29 cellular contexts compared by ENCODE assay signal in the genomic region with DNA sequence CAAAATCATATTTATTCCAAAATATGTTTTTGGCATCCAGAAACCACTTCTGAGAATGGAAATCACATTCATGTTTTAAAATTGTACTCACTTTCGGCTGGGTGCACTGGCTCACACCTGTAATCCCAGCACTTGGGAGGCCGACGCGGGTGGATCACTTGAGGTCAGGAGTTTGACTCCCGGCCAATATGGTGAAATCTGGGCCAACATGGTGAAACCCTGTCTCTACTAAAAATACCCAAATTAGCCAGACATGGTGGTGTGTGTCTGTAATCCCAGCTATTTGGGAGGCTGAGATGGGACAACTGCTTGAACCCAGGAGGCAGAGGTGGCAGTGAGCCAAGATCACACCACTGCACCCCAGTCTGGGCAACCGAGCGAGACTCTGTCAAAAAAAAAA.
"Had no signal": no experiment of that assay in that cellular context is flagged by ENCODE, and none has a peak within 500 bp of the region (broad histone marks: within the 10 kb centered on the region; RNA-seq: fewer than 3 reads in every experiment).

No MANE protein-coding gene starts in this region.

- H3K4me1 ChIP-seq: ascending aorta had no signal

- H3K27ac ChIP-seq: ascending aorta, cardiac muscle cell, VCaP had no signal

- ATAC-seq: activated CD8-positive, alpha-beta T cell treated with anti-CD3 and anti-CD28 coated beads for 36 hours; activated naive CD8-positive, alpha-beta T cell treated with anti-CD3 and anti-CD28 coated beads, Interleukin-2, amount 50 U/mL, for 24 hours; activated T-cell treated with anti-CD3 and anti-CD28 coated beads, Interleukin-2, amount 50 U/mL, for 4 hours; activated T-cell treated with anti-CD3 and anti-CD28 coated beads, Interleukin-2, amount 50 U/mL, for 72 hours; activated T-helper 17 cell treated with anti-CD3 and anti-CD28 coated beads, Interleukin-2, amount 50 U/mL, for 72 hours had no signal

- H3K27me3 ChIP-seq: ascending aorta, cardiac muscle cell had no signal

- H3K36me3 ChIP-seq: ascending aorta, cardiac muscle cell had no signal

- H3K4me3 ChIP-seq: ascending aorta, cardiac muscle cell had no signal

- H3K9me3 ChIP-seq: ascending aorta had no signal

- DNase-seq: activated B cell treated with CpG ODN at 0.5 μM for 24 hours; activated CD4-positive, alpha-beta memory T cell treated with anti-CD3 and anti-CD28 coated beads for 36 hours; activated CD4-positive, alpha-beta T cell treated with anti-CD3 and anti-CD28 coated beads for 4 hours; activated CD4-positive, alpha-beta T cell treated with anti-CD3 and anti-CD28 coated beads, Interleukin-2, amount 10 ng/mL, durations not matched to agents 24 days and 14 days; activated CD4-positive, alpha-beta T cell treated with anti-CD3 and anti-CD28 coated beads, Interleukin-2, amount 50 U/mL, for 1 hour; activated CD4-positive, alpha-beta T cell treated with anti-CD3 and anti-CD28 coated beads, Interleukin-2, amount 50 U/mL, for 4 hours; activated CD4-positive, CD25-positive, alpha-beta regulatory T cell treated with anti-CD3 and anti-CD28 coated beads, Interleukin-2, amount 50 U/mL, for 72 hours; activated CD8-positive, alpha-beta memory T cell treated with anti-CD3 and anti-CD28 coated beads, Interleukin-2, amount 50 U/mL, for 4 hours; activated CD8-positive, alpha-beta T cell treated with anti-CD3 and anti-CD28 coated beads for 36 hours; activated effector memory CD4-positive, alpha-beta T cell treated with anti-CD3 and anti-CD28 coated beads, Interleukin-2, amount 50 U/mL, for 16 hours; activated naive CD4-positive, alpha-beta T cell treated with anti-CD3 and anti-CD28 coated beads, Interleukin-2, amount 10 ng/mL, durations not matched to agents 7 days and 5 days; activated naive CD4-positive, alpha-beta T cell treated with Interleukin-2 at 50 U/mL for 16 hours; activated naive CD8-positive, alpha-beta T cell treated with anti-CD3 and anti-CD28 coated beads, Interleukin-2, amount 10 ng/mL, durations not matched to agents 7 days and 5 days; activated naive CD8-positive, alpha-beta T cell treated with anti-CD3 and anti-CD28 coated beads, Interleukin-2, amount 50 U/mL, for 24 hours; activated T-cell treated with anti-CD3 and anti-CD28 coated beads for 4 hours; activated T-cell treated with anti-CD3 and anti-CD28 coated beads, Interleukin-2, amount 50 U/mL, for 1 hour; activated T-cell treated with anti-CD3 and anti-CD28 coated beads, Interleukin-2, amount 50 U/mL, for 4 hours; activated T-cell treated with anti-CD3 and anti-CD28 coated beads, Interleukin-2, amount 50 U/mL, for 72 hours; amygdala; anterior cingulate cortex; caudate nucleus; cerebellar nuclear complex; T-helper 1 cell; T-helper 2 cell; T-helper 9 cell had no signal
